ENCODE assay signal across 25 cellular contexts in genomic region chr2:58186501-58186900, GRCh38.
"Had no signal": no experiment of that assay in that cellular context is flagged by ENCODE, and none has a peak within 500 bp of the region (broad histone marks: within the 10 kb centered on the region; RNA-seq: fewer than 3 reads in every experiment).

No MANE protein-coding gene starts in this region.

- H3K27me3 Mint-ChIP-seq: dendritic cell treated with granulocyte-macrophage colony-stimulating factor and Interleukin-4, amounts not matched to agents 40 ng/mL and 50 ng/mL, for 4 days; memory B cell; naive B cell; natural killer cell treated with Interleukin-12 subunit alpha and Interleukin-12 subunit beta and Interleukin-15 and Interleukin-18, amount 100 ng/mL, for 72 hours; stimulated activated naive B cell treated with anti-CD40 and anti-IgM and Interleukin-4, amounts not matched to agents 10 μg/mL and 1 μg/mL and 100 μg/mL, for 72 hours; stimulated activated naive CD8-positive, alpha-beta T cell treated with anti-CD3 and anti-CD28 coated beads, Interleukin-15, amount 100 ng/mL, for 72 hours had no signal

- H3K4me3 Mint-ChIP-seq: dendritic cell treated with granulocyte-macrophage colony-stimulating factor and Interleukin-4, amounts not matched to agents 40 ng/mL and 50 ng/mL, for 4 days; memory B cell; mesothelial cell of epicardium; naive B cell; natural killer cell treated with Interleukin-12 subunit alpha and Interleukin-12 subunit beta and Interleukin-15 and Interleukin-18, amount 100 ng/mL, for 72 hours; neural crest cell; stimulated activated naive B cell treated with anti-CD40 and anti-IgM and Interleukin-4, amounts not matched to agents 10 μg/mL and 1 μg/mL and 100 μg/mL, for 72 hours; stimulated activated naive CD8-positive, alpha-beta T cell treated with anti-CD3 and anti-CD28 coated beads, Interleukin-15, amount 100 ng/mL, for 72 hours had no signal

- DNase-seq: colonic mucosa; effector memory CD4-positive, alpha-beta T cell; erythroblast; esophagus squamous epithelium; mucosa of descending colon; naive B cell; pancreas; right lobe of liver; small intestine; stimulated activated CD4-positive, alpha-beta T cell treated with anti-CD3 and anti-CD28 coated beads, Interleukin-15, amount 100 ng/mL, for 24 hours; stimulated activated CD4-positive, alpha-beta T cell treated with anti-CD3 and anti-CD28 coated beads, Interleukin-2, amount 100 ng/mL, for 48 hours; stimulated activated naive B cell treated with anti-CD40 and anti-IgM and Interleukin-4, amounts not matched to agents 10 μg/mL and 1 μg/mL and 100 μg/mL, for 72 hours; stimulated activated naive CD8-positive, alpha-beta T cell treated with anti-CD3 and anti-CD28 coated beads, Interleukin-15, amount 100 ng/mL, for 72 hours; transverse colon had no signal

- ATAC-seq: mucosa of descending colon; natural killer cell treated with Interleukin-12 subunit alpha and Interleukin-12 subunit beta and Interleukin-15 and Interleukin-18, amount 100 ng/mL, for 72 hours; pancreas; right lobe of liver; stimulated activated naive B cell treated with anti-CD40 and anti-IgM and Interleukin-4, amounts not matched to agents 10 μg/mL and 1 μg/mL and 100 μg/mL, for 72 hours; stimulated activated naive CD8-positive, alpha-beta T cell treated with anti-CD3 and anti-CD28 coated beads, Interleukin-15, amount 100 ng/mL, for 72 hours had no signal

- H3K9me3 Mint-ChIP-seq: dendritic cell treated with granulocyte-macrophage colony-stimulating factor and Interleukin-4, amounts not matched to agents 40 ng/mL and 50 ng/mL, for 4 days; mesothelial cell of epicardium; natural killer cell treated with Interleukin-12 subunit alpha and Interleukin-12 subunit beta and Interleukin-15 and Interleukin-18, amount 100 ng/mL, for 72 hours; neural crest cell; stimulated activated naive B cell treated with anti-CD40 and anti-IgM and Interleukin-4, amounts not matched to agents 10 μg/mL and 1 μg/mL and 100 μg/mL, for 72 hours; stimulated activated naive CD8-positive, alpha-beta T cell treated with anti-CD3 and anti-CD28 coated beads, Interleukin-15, amount 100 ng/mL, for 72 hours had no signal

- FAIRE-seq: endometrium, frontal cortex, keratinocyte, pancreas, small intestine had no signal

- H3K27me3 ChIP-seq: colonic mucosa, esophagus squamous epithelium, neutrophil, pancreas, right lobe of liver, suprapubic skin, transverse colon had no signal

- H3K4me1 ChIP-seq: colonic mucosa, esophagus squamous epithelium, pancreas, right lobe of liver, suprapubic skin, transverse colon had no signal

- H3K36me3 ChIP-seq: colonic mucosa, neutrophil, pancreas, right lobe of liver had no signal

- H3K27ac Mint-ChIP-seq: dendritic cell treated with granulocyte-macrophage colony-stimulating factor and Interleukin-4, amounts not matched to agents 40 ng/mL and 50 ng/mL, for 4 days; memory B cell; naive B cell; natural killer cell treated with Interleukin-12 subunit alpha and Interleukin-12 subunit beta and Interleukin-15 and Interleukin-18, amount 100 ng/mL, for 72 hours; stimulated activated naive B cell treated with anti-CD40 and anti-IgM and Interleukin-4, amounts not matched to agents 10 μg/mL and 1 μg/mL and 100 μg/mL, for 72 hours had no signal

- H3K9me3 ChIP-seq: colonic mucosa, esophagus squamous epithelium, mucosa of descending colon, neutrophil, pancreas, right lobe of liver, suprapubic skin, transverse colon had no signal

- H3K27ac ChIP-seq: colonic mucosa, esophagus squamous epithelium, neutrophil, pancreas, right lobe of liver, suprapubic skin, transverse colon had no signal

- H3K4me1 Mint-ChIP-seq: mesothelial cell of epicardium; naive B cell; neural crest cell; stimulated activated naive B cell treated with anti-CD40 and anti-IgM and Interleukin-4, amounts not matched to agents 10 μg/mL and 1 μg/mL and 100 μg/mL, for 72 hours; stimulated activated naive CD8-positive, alpha-beta T cell treated with anti-CD3 and anti-CD28 coated beads, Interleukin-15, amount 100 ng/mL, for 72 hours had no signal

- H3K4me3 ChIP-seq: colonic mucosa, esophagus squamous epithelium, lung, mucosa of descending colon, pancreas, right lobe of liver, suprapubic skin, transverse colon had no signal
